In the genomic region with DNA sequence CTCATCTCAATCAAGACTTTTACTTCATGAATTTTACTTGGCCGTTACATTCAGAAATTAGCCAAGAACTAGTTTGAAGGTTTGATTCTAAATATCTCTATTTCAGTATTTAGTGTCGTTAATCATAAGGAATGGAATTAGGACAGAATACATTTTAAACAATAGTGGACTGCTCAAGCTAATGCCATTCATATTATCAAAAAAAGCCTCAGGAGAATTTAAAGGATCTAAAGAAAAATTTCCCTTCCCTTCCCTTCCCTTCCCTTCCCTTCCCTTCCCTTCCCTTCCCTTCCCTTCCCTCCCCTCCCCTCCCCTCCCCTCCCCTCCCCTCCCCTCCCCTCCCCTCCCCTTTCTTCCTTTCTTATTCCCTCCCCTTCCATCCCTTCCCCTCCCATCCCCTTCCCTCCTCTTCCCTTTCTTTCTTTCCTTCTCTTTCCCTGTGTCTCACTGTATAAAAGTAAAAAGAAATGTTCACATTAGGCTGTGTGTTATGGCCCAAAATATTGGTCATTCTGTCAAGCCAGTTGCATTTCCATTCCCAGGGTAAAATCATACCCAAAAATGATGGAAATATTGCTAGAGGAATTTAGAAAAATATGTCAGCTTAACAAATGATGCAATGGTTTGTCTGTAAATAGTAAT, we compare ENCODE assay signal across 27 cellular contexts.
"Had no signal": no experiment of that assay in that cellular context is flagged by ENCODE, and none has a peak within 500 bp of the region (broad histone marks: within the 10 kb centered on the region; RNA-seq: fewer than 3 reads in every experiment).

No MANE protein-coding gene starts in this region.

- H3K27ac Mint-ChIP-seq: dendritic cell treated with granulocyte-macrophage colony-stimulating factor and Interleukin-4, amounts not matched to agents 40 ng/mL and 50 ng/mL, for 4 days; effector memory CD8-positive, alpha-beta T cell; endodermal cell; mesothelial cell of epicardium had no signal

- H3K36me3 ChIP-seq: colonic mucosa, esophagus squamous epithelium, gastrocnemius medialis, heart right ventricle, left lung, lower lobe of right lung had no signal

- H3K27me3 ChIP-seq: colonic mucosa, esophagus squamous epithelium, gastrocnemius medialis, heart right ventricle, left lung had no signal

- H3K27me3 Mint-ChIP-seq: dendritic cell treated with granulocyte-macrophage colony-stimulating factor and Interleukin-4, amounts not matched to agents 40 ng/mL and 50 ng/mL, for 4 days; effector memory CD8-positive, alpha-beta T cell; naive B cell had no signal

- H3K4me3 ChIP-seq: colonic mucosa, esophagus squamous epithelium, gastrocnemius medialis, heart right ventricle, left lung, lower lobe of right lung, mucosa of descending colon had no signal

- DNase-seq: colonic mucosa; cortex of kidney; effector CD8-positive, alpha-beta T cell; effector memory CD8-positive, alpha-beta T cell; endodermal cell; erythroblast; esophagus squamous epithelium; foreskin fibroblast; foreskin melanocyte; gastrocnemius medialis; glutamatergic neuron; head of caudate nucleus; heart right ventricle; hippocampal formation; left cardiac atrium; left lung; left ventricle myocardium superior; lower lobe of right lung; mesenchymal stem cell; mucosa of descending colon; naive B cell had no signal

- H3K36me3 Mint-ChIP-seq: mesothelial cell of epicardium, naive B cell had no signal

- H3K4me3 Mint-ChIP-seq: dendritic cell treated with granulocyte-macrophage colony-stimulating factor and Interleukin-4, amounts not matched to agents 40 ng/mL and 50 ng/mL, for 4 days; effector memory CD8-positive, alpha-beta T cell; endodermal cell; mesothelial cell of epicardium; naive B cell had no signal

- H3K9me3 Mint-ChIP-seq: dendritic cell treated with granulocyte-macrophage colony-stimulating factor and Interleukin-4, amounts not matched to agents 40 ng/mL and 50 ng/mL, for 4 days; endodermal cell had no signal

- H3K27ac ChIP-seq: colonic mucosa, epithelial cell of prostate, esophagus squamous epithelium, gastrocnemius medialis, heart right ventricle, left lung, lower lobe of right lung had no signal

- FAIRE-seq: islet of Langerhans, keratinocyte had no signal

- ATAC-seq: effector memory CD8-positive, alpha-beta T cell; esophagus mucosa; gastrocnemius medialis; heart right ventricle; left cardiac atrium; left lung; left ventricle myocardium superior; lower lobe of right lung; mucosa of descending colon had no signal

- H3K4me1 ChIP-seq: colonic mucosa, gastrocnemius medialis, heart right ventricle, left lung, lower lobe of right lung had no signal

- H3K9me3 ChIP-seq: colonic mucosa, esophagus squamous epithelium, gastrocnemius medialis, lower lobe of right lung had no signal

- H3K4me1 Mint-ChIP-seq: endodermal cell, mesothelial cell of epicardium, naive B cell had no signal
